In the genomic region with DNA sequence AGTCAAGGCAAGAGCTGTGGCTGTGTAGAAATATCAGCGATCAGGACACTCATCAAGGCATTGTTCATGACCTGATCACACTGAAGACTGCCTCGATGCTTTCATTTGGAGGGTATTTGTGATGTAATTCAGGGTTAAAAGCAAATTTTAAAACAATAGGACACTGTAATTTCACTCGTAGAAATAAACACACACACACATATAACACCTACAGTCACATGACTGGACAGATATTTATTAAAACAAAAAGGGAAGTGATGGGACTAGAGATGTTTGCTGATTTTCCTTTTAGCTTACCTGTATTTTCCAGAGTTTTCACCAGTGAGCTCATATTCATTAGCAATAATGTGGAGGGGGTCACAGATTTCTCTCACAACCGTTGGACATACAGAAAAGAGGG, we compare ENCODE assay signal across 19 cellular contexts. TPM values are rescaled to one million over a fixed set of nuclear protein-coding genes. Genes with fewer than 3 reads are reported as not detected.
DNase-seq lines count a peak whose midpoint lies in the region; ATAC-seq and TF ChIP-seq lines count a peak whose summit lies in the region.
"Had no signal": no experiment of that assay in that cellular context is flagged by ENCODE, and none has a peak within 500 bp of the region (broad histone marks: within the 10 kb centered on the region; RNA-seq: fewer than 3 reads in every experiment).

No MANE protein-coding gene starts in this region.

- H3K9me3 Mint-ChIP-seq in nephron progenitor cell = peaks cover 9% of the 10 kb centered on the region
- H3K9me3 Mint-ChIP-seq: activated CD4-positive, alpha-beta memory T cell treated with anti-CD3 and anti-CD28 coated beads for 36 hours; memory B cell; naive thymus-derived CD4-positive, alpha-beta T cell had no signal

- in situ Hi-C loops in GM23248 (cut with MboI) = no loop called here

- no peaks in the 10 kb centered on the region for H4K20me1 ChIP-seq in GM23248 (ENCODE audit: insufficient read depth)
- no peaks in the 10 kb centered on the region for H4K20me1 ChIP-seq in PC-9 (ENCODE audit: insufficient read depth)

- intact Hi-C loops in PC-9 (cut with micrococcal nuclease; ENCODE audit: unreplicated experiment) = loop anchor here (5.0 kb wide), 1 partner anchor 164 kb away; no protein-coding TSS in a partner anchor

- H3K4me2 ChIP-seq in GM23248 (ENCODE audit: unreplicated experiment) (no peak overlapping the region), PC-9 (peak overlapping the region; percentile 70)

- WGBS in GM23248 (ENCODE audit: low coverage in 1 of 2, low lambda C conversion rate in 2 of 2, missing lambda C conversion rate in 2 of 2), 2 experiments = 82 to 91% methylated on average over 4 of the region's 4 CpGs

- H3K27me3 ChIP-seq in GM23248 (replicated peaks; ENCODE audit: insufficient read depth) (no peaks in the 10 kb centered on the region), PC-9 (ENCODE audit: insufficient read depth, low read depth) (no peaks in the 10 kb centered on the region)
- H3K27me3 ChIP-seq: pancreas, right lobe of liver, upper lobe of left lung had no signal

- TF ChIP-seq CTCF in PC-9 (conservative IDR thresholded peaks at IDR 0.05) (no peak), nephron progenitor cell (IDR thresholded peaks at IDR 0.05) (no peak)

- H3K4me1 Mint-ChIP-seq in nephron progenitor cell = peaks cover 29% of the 10 kb centered on the region
- H3K4me1 Mint-ChIP-seq: memory B cell had no signal

- no peak overlapping the region for H3K4me3 ChIP-seq in GM23248
- peak overlapping the region; percentile 37; the same call in 1 of the 2 replicates for H3K4me3 ChIP-seq in PC-9
- H3K4me3 ChIP-seq: pancreas, right lobe of liver, upper lobe of left lung had no signal

- CTCF ChIA-PET in PC-9 (lab: Charles Lee) = no interaction called here

- H3F3A ChIP-seq in GM23248 (ENCODE audit: insufficient read depth) = peaks cover 23% of the 10 kb centered on the region
- peaks cover 9% of the 10 kb centered on the region; the same call in 1 of the 2 replicates for H3F3A ChIP-seq in PC-9 (ENCODE audit: insufficient read depth, low read depth)

- H2AFZ ChIP-seq in GM23248 = peak overlapping the region; percentile 76
- peak overlapping the region; percentile 79 for H2AFZ ChIP-seq in PC-9

- DNase-seq in GM23248 (no peak), PC-9 (no peak), dermis blood vessel endothelial cell (peak; percentile 20), nephron progenitor cell (no peak)
- DNase-seq in activated CD8-positive, alpha-beta memory T cell treated with anti-CD3 and anti-CD28 coated beads, Interleukin-2, amount 50 U/mL, for 4 hours = no peak
- no peak for DNase-seq in stimulated activated CD8-positive, alpha-beta memory T cell treated with anti-CD3 and anti-CD28 coated beads, Interleukin-4, amount 100 ng/mL, for 48 hours
- DNase-seq in activated naive CD4-positive, alpha-beta T cell treated with anti-CD3 and anti-CD28 coated beads, Interleukin-2, amount 50 U/mL, for 16 hours = no peak
- DNase-seq: activated CD4-positive, alpha-beta memory T cell treated with anti-CD3 and anti-CD28 coated beads for 36 hours; C1 segment of cervical spinal cord; glutamatergic neuron; naive thymus-derived CD4-positive, alpha-beta T cell; NCI-H2171; NCI-H524 treated with DMSO at 0.1 percent for 48 hours; pancreas; right lobe of liver; upper lobe of left lung had no signal

- no peaks in the 10 kb centered on the region for H3K9me3 ChIP-seq in GM23248 (ENCODE audit: low read depth)
- H3K9me3 ChIP-seq in PC-9 (ENCODE audit: insufficient read depth, low read depth) = no peaks in the 10 kb centered on the region
- H3K9me3 ChIP-seq: pancreas, right lobe of liver, upper lobe of left lung had no signal

- H3K4me1 ChIP-seq in GM23248 (ENCODE audit: insufficient read depth) = peaks cover 46% of the 10 kb centered on the region
- peaks cover 16% of the 10 kb centered on the region for H3K4me1 ChIP-seq in PC-9 (replicated peaks; ENCODE audit: insufficient read depth)
- H3K4me1 ChIP-seq: pancreas, right lobe of liver had no signal

- H3K36me3 ChIP-seq in GM23248 (ENCODE audit: low read depth) (no peaks in the 10 kb centered on the region), PC-9 (ENCODE audit: low read depth) (no peaks in the 10 kb centered on the region)
- H3K36me3 ChIP-seq: pancreas, right lobe of liver, upper lobe of left lung had no signal

- H3K79me2 ChIP-seq in GM23248 (ENCODE audit: insufficient read depth) (no peaks in the 10 kb centered on the region), PC-9 (ENCODE audit: low read depth) (no peaks in the 10 kb centered on the region)

- POLR2A ChIA-PET in PC-9 (lab: Charles Lee; ENCODE audit: unreplicated experiment) = interaction anchor here (0.6 to 0.8 kb wide), 2 partner anchors 132 to 1131 kb away, joined by 9 to 24 read pairs; no protein-coding TSS in a partner anchor

- BruUV-seq in PC-9 (replicated peaks; lab: Mats Ljungman, UMichigan) = TSS peak; percentile 37

- H3K27ac Mint-ChIP-seq in nephron progenitor cell = peak overlapping the region; percentile 86
- H3K27ac Mint-ChIP-seq: activated CD4-positive, alpha-beta memory T cell treated with anti-CD3 and anti-CD28 coated beads for 36 hours; memory B cell; naive thymus-derived CD4-positive, alpha-beta T cell had no signal

- H3K36me3 Mint-ChIP-seq in nephron progenitor cell (ENCODE audit: low read depth) = no peaks in the 10 kb centered on the region
- H3K36me3 Mint-ChIP-seq: activated CD4-positive, alpha-beta memory T cell treated with anti-CD3 and anti-CD28 coated beads for 36 hours; memory B cell; naive thymus-derived CD4-positive, alpha-beta T cell had no signal

- H3K27me3 Mint-ChIP-seq in nephron progenitor cell (ENCODE audit: low read depth, poor library complexity) = peaks cover 1% of the 10 kb centered on the region
- H3K27me3 Mint-ChIP-seq: memory B cell had no signal

- no peak overlapping the region; the same call in 1 of the 2 replicates for H3K27ac ChIP-seq in GM23248
- H3K27ac ChIP-seq in PC-9 = peak overlapping the region; percentile 81
- H3K27ac ChIP-seq: pancreas, right lobe of liver, upper lobe of left lung had no signal

- no peak overlapping the region for H3K4me3 Mint-ChIP-seq in nephron progenitor cell
- H3K4me3 Mint-ChIP-seq: activated CD4-positive, alpha-beta memory T cell treated with anti-CD3 and anti-CD28 coated beads for 36 hours; memory B cell had no signal

- no peak for ATAC-seq in HG03432 (IDR thresholded peaks at IDR 0.05; ENCODE audit: unreplicated experiment)
- ATAC-seq: naive thymus-derived CD4-positive, alpha-beta T cell; pancreas had no signal

- H3K9me2 ChIP-seq in GM23248 (ENCODE audit: insufficient read depth) (no peaks in the 10 kb centered on the region), PC-9 (ENCODE audit: insufficient read depth) (no peaks in the 10 kb centered on the region)

- H3K9ac ChIP-seq in GM23248 = no peak overlapping the region

RNA-seq across cellular contexts. Expression of a gene that starts 51.1 kb away (rescaled TPM):
- total RNA-seq in GM23248 (2014; rRNA removed; shearing (Covaris generic)) = under 0.01 TPM in 1 of 2 replicates, not detected in the other
- polyA plus RNA-seq in GM23248 (2016; fragmentation: Nextera tagmentation; extraction: Ambion mirVana) = 0.10 and 0.20 TPM in 2 replicates
- 0.09 and 0.20 TPM in 2 replicates for total RNA-seq in PC-9 (2021)
- 292 and 321 TPM in 2 replicates for total RNA-seq in dermis blood vessel endothelial cell
- total RNA-seq: activated CD4-positive, alpha-beta memory T cell treated with anti-CD3 and anti-CD28 coated beads for 36 hours; naive thymus-derived CD4-positive, alpha-beta T cell had no signal
- polyA plus RNA-seq: AG04450; naive thymus-derived CD4-positive, alpha-beta T cell had no signal

Comparison
In these comparisons a context has a peak if more than half of its experiments do, and no peak if none do; other contexts are left out.
1. RNA of a gene that starts 51.1 kb away (total RNA-seq): 292 to 321 TPM in dermis blood vessel endothelial cell; 0.09 to 0.20 TPM in PC-9 and under 0.01 TPM in GM23248; every median in the first group is over 100 times any median in the second.